Comparison of ENCODE assay signal across 21 cellular contexts in the genomic region with DNA sequence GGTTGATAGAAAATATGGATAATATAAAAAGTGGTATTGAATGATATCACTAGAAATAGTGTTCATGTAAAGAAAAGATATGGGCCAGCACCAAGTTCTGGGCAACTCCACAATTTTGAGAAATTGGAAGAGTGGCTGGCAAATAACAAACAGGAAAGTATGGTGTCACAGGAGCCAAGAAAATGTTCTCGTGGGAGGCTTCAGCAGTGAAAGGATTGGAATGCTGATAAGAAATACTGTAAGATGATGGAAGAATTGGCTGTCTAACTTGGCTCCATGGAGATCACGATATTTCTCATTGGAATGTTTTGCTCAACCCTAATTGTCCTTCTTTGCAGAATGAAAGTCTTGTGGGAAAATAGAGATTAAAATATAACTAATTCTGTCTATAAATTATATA.
"Had no signal": no experiment of that assay in that cellular context is flagged by ENCODE, and none has a peak within 500 bp of the region (broad histone marks: within the 10 kb centered on the region; RNA-seq: fewer than 3 reads in every experiment).

No MANE protein-coding gene starts in this region.

- H3K4me1 Mint-ChIP-seq: naive B cell had no signal

- H3K4me3 ChIP-seq: coronary artery, dorsolateral prefrontal cortex, esophagus muscularis mucosa, gastrocnemius medialis, heart right ventricle, left lung, lower lobe of right lung, mucosa of descending colon had no signal

- H3K4me1 ChIP-seq: esophagus muscularis mucosa, gastrocnemius medialis, heart right ventricle, left lung, lower lobe of right lung had no signal

- H3K9me3 ChIP-seq: esophagus muscularis mucosa, gastrocnemius medialis, heart right ventricle, left lung, lower lobe of right lung, mucosa of descending colon had no signal

- H3K27me3 Mint-ChIP-seq: effector memory CD8-positive, alpha-beta T cell; naive B cell had no signal

- H3K36me3 Mint-ChIP-seq: naive B cell had no signal

- H3K36me3 ChIP-seq: esophagus muscularis mucosa, gastrocnemius medialis, heart right ventricle, left lung, lower lobe of right lung had no signal

- H3K4me3 Mint-ChIP-seq: effector memory CD8-positive, alpha-beta T cell; mesothelial cell of epicardium; naive B cell had no signal

- DNase-seq: dermis blood vessel endothelial cell; dorsolateral prefrontal cortex; effector CD8-positive, alpha-beta T cell; effector memory CD8-positive, alpha-beta T cell; foreskin fibroblast; foreskin melanocyte; gastrocnemius medialis; glutamatergic neuron; head of caudate nucleus; heart right ventricle; hippocampal formation; left cardiac atrium; left lung; left ventricle myocardium superior; lower lobe of right lung; mesenchymal stem cell; mucosa of descending colon; naive B cell had no signal

- H3K27me3 ChIP-seq: dorsolateral prefrontal cortex, esophagus muscularis mucosa, gastrocnemius medialis, left lung had no signal

- ATAC-seq: effector memory CD8-positive, alpha-beta T cell; gastrocnemius medialis; heart right ventricle; left cardiac atrium; left lung; left ventricle myocardium superior; lower lobe of right lung; mucosa of descending colon had no signal

- H3K27ac Mint-ChIP-seq: effector memory CD8-positive, alpha-beta T cell; mesothelial cell of epicardium; naive B cell had no signal

- H3K27ac ChIP-seq: coronary artery, esophagus muscularis mucosa, gastrocnemius medialis, heart right ventricle, left lung, lower lobe of right lung had no signal
